ENCODE assay signal across 21 cellular contexts in the genomic region with DNA sequence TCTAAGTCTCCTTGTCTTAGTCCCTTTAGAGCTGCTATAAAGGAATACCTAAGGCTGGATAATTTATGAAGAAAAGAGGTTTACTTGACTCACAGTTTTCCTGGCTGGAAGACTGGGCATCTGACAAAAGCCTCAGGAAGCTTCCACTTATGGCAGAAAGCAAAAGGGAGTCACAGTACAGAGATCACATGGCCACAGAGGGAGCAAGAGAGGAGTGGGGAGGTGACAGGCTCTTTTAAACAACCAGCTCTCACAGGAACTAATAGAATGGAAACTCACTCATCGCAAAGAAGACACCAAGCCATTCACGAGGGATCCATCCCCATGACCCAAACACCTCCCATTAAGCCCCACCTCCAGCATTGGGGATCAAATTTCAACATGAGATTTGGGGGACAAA.
"Had no signal": no experiment of that assay in that cellular context is flagged by ENCODE, and none has a peak within 500 bp of the region (broad histone marks: within the 10 kb centered on the region; RNA-seq: fewer than 3 reads in every experiment).

No MANE protein-coding gene starts in this region.

- H3K4me1 ChIP-seq: foreskin keratinocyte had no signal

- DNase-seq: activated CD4-positive, alpha-beta T cell treated with anti-CD3 and anti-CD28 coated beads for 48 hours; activated CD8-positive, alpha-beta memory T cell treated with anti-CD3 and anti-CD28 coated beads, Interleukin-2, amount 50 U/mL, for 4 hours; activated CD8-positive, alpha-beta T cell treated with anti-CD3 and anti-CD28 coated beads, Interleukin-2, amount 10 ng/mL, durations not matched to agents 7 days and 5 days; activated naive CD8-positive, alpha-beta T cell treated with anti-CD3 and anti-CD28 coated beads for 36 hours; activated T-cell treated with anti-CD3 and anti-CD28 coated beads, Interleukin-2, amount 50 U/mL, for 72 hours; amygdala; cerebellar nuclear complex; effector memory CD4-positive, alpha-beta T cell; foreskin keratinocyte; glutamatergic neuron; kidney glomerular epithelial cell; left ventricle myocardium superior; natural killer cell; nucleus accumbens; posterior cingulate gyrus; retina; stimulated activated CD4-positive, alpha-beta T cell treated with anti-CD3 and anti-CD28 coated beads, Interleukin-2, amount 100 ng/mL, for 48 hours; WERI-Rb-1 had no signal

- H3K27ac Mint-ChIP-seq: activated CD8-positive, alpha-beta T cell treated with anti-CD3 and anti-CD28 coated beads, Interleukin-2, amount 10 ng/mL, durations not matched to agents 7 days and 5 days; activated naive CD8-positive, alpha-beta T cell treated with anti-CD3 and anti-CD28 coated beads for 36 hours; activated T-cell treated with anti-CD3 and anti-CD28 coated beads, Interleukin-2, amount 50 U/mL, for 72 hours; dendritic cell treated with granulocyte-macrophage colony-stimulating factor and Interleukin-4, amounts not matched to agents 40 ng/mL and 50 ng/mL, for 4 days; memory B cell; natural killer cell; stimulated activated memory B cell treated with anti-CD40 and anti-IgM and Interleukin-4, amounts not matched to agents 10 μg/mL and 1 μg/mL and 100 μg/mL, for 72 hours had no signal

- H3K27me3 ChIP-seq: foreskin keratinocyte had no signal

- H3K27ac ChIP-seq: foreskin keratinocyte, WERI-Rb-1 had no signal

- H3K27me3 Mint-ChIP-seq: activated naive CD8-positive, alpha-beta T cell treated with anti-CD3 and anti-CD28 coated beads for 36 hours; dendritic cell treated with granulocyte-macrophage colony-stimulating factor and Interleukin-4, amounts not matched to agents 40 ng/mL and 50 ng/mL, for 4 days; memory B cell; stimulated activated memory B cell treated with anti-CD40 and anti-IgM and Interleukin-4, amounts not matched to agents 10 μg/mL and 1 μg/mL and 100 μg/mL, for 72 hours had no signal

- H3K9me3 Mint-ChIP-seq: activated naive CD8-positive, alpha-beta T cell treated with anti-CD3 and anti-CD28 coated beads for 36 hours; activated T-cell treated with anti-CD3 and anti-CD28 coated beads, Interleukin-2, amount 50 U/mL, for 72 hours; dendritic cell treated with granulocyte-macrophage colony-stimulating factor and Interleukin-4, amounts not matched to agents 40 ng/mL and 50 ng/mL, for 4 days; memory B cell; natural killer cell; stimulated activated memory B cell treated with anti-CD40 and anti-IgM and Interleukin-4, amounts not matched to agents 10 μg/mL and 1 μg/mL and 100 μg/mL, for 72 hours had no signal

- H3K36me3 Mint-ChIP-seq: activated naive CD8-positive, alpha-beta T cell treated with anti-CD3 and anti-CD28 coated beads for 36 hours; natural killer cell; stimulated activated memory B cell treated with anti-CD40 and anti-IgM and Interleukin-4, amounts not matched to agents 10 μg/mL and 1 μg/mL and 100 μg/mL, for 72 hours had no signal

- H3K4me3 Mint-ChIP-seq: activated CD8-positive, alpha-beta T cell treated with anti-CD3 and anti-CD28 coated beads, Interleukin-2, amount 10 ng/mL, durations not matched to agents 7 days and 5 days; activated naive CD8-positive, alpha-beta T cell treated with anti-CD3 and anti-CD28 coated beads for 36 hours; activated T-cell treated with anti-CD3 and anti-CD28 coated beads, Interleukin-2, amount 50 U/mL, for 72 hours; dendritic cell treated with granulocyte-macrophage colony-stimulating factor and Interleukin-4, amounts not matched to agents 40 ng/mL and 50 ng/mL, for 4 days; memory B cell; natural killer cell; stimulated activated memory B cell treated with anti-CD40 and anti-IgM and Interleukin-4, amounts not matched to agents 10 μg/mL and 1 μg/mL and 100 μg/mL, for 72 hours had no signal

- H3K4me1 Mint-ChIP-seq: activated naive CD8-positive, alpha-beta T cell treated with anti-CD3 and anti-CD28 coated beads for 36 hours; memory B cell; natural killer cell; stimulated activated memory B cell treated with anti-CD40 and anti-IgM and Interleukin-4, amounts not matched to agents 10 μg/mL and 1 μg/mL and 100 μg/mL, for 72 hours had no signal
